Comparison of ENCODE assay signal across 8 cellular contexts in the genomic region with DNA sequence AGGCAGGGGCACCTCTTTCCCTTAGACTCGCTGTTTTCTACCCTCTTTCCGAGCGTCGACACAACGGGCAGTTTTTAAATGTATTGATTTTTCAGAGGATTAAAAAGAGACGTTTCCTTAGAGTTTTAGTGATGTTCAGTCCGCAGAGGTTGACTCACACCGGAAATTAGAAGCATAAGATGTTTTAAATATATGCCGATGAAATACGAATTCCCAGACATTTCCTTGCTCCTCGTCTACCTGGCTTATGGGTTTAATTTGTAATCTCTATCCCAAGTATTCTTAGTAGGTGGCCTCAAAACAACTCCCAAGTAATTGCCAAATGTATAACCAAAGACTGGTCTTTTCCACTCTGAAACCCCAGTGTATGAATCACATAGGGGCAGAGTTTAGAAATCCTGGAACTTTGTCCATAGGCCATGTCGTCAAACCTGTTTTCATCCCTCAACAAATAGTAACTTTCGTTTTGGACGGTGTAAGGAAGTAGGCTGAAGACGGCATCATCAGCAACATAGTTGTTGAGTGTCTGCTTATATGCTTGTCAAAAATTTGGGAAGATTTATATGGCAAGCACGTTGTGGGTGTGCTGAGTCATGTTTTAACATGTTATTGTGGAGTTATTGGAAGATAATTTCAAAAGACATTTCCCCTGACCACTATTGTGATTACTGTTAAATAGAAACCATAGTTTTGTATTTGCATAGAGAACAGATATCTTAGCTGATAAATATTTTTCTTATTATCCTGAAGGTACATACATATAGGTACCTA. TPM values are rescaled to one million over a fixed set of nuclear protein-coding genes. Genes with fewer than 3 reads are reported as not detected.
A peak's percentile ranks its signal among the peaks of the same experiment; 100 is the strongest.
DNase-seq lines count a peak whose midpoint lies in the region; ATAC-seq, FAIRE-seq and TF ChIP-seq lines count a peak whose summit lies in the region.

No MANE protein-coding gene starts in this region.

- H3K79me2 ChIP-seq in OCI-LY3 (ENCODE audit: low read length) = peaks cover 65% of the 10 kb centered on the region

- peaks cover 25% of the 10 kb centered on the region for H3K4me1 ChIP-seq in OCI-LY3 (ENCODE audit: low read length)

- H3K9me3 ChIP-seq in OCI-LY3 (ENCODE audit: insufficient read depth, low read length) = no peaks in the 10 kb centered on the region

- peaks cover 53% of the 10 kb centered on the region for H3K4me1 Mint-ChIP-seq in stimulated activated effector memory CD8-positive, alpha-beta T cell treated with anti-CD3 and anti-CD28 coated beads, Interleukin-12 subunit alpha, Interleukin-12 subunit beta, amount 100 ng/mL, for 72 hours

- peak; percentile 70 for FAIRE-seq in islet of Langerhans (lab: Jason Lieb, UNC)

- peak; percentile 4 for ATAC-seq in HG02852 (IDR thresholded peaks at IDR 0.05; ENCODE audit: unreplicated experiment)
- ATAC-seq in stimulated activated effector memory CD8-positive, alpha-beta T cell treated with anti-CD3 and anti-CD28 coated beads, Interleukin-12 subunit alpha, Interleukin-12 subunit beta, amount 100 ng/mL, for 72 hours = peak; percentile 22
- no peak for ATAC-seq in HG02973 (IDR thresholded peaks at IDR 0.05; ENCODE audit: unreplicated experiment)

- peak overlapping the region; percentile 58 for H3K27ac ChIP-seq in OCI-LY3 (ENCODE audit: low read length)

- H3K4me3 Mint-ChIP-seq in stimulated activated effector memory CD8-positive, alpha-beta T cell treated with anti-CD3 and anti-CD28 coated beads, Interleukin-12 subunit alpha, Interleukin-12 subunit beta, amount 100 ng/mL, for 72 hours = peak overlapping the region; percentile 88

- H4K20me1 ChIP-seq in OCI-LY3 (ENCODE audit: insufficient read depth, low read length) = peaks cover 4% of the 10 kb centered on the region

- peak overlapping the region; percentile 83; the same call in 1 of the 2 replicates for H2AFZ ChIP-seq in OCI-LY3 (ENCODE audit: low read depth, low read length)

- H3K27ac Mint-ChIP-seq in stimulated activated effector memory CD8-positive, alpha-beta T cell treated with anti-CD3 and anti-CD28 coated beads, Interleukin-12 subunit alpha, Interleukin-12 subunit beta, amount 100 ng/mL, for 72 hours = peak overlapping the region; percentile 96

- H3K9me3 Mint-ChIP-seq in stimulated activated effector memory CD8-positive, alpha-beta T cell treated with anti-CD3 and anti-CD28 coated beads, Interleukin-12 subunit alpha, Interleukin-12 subunit beta, amount 100 ng/mL, for 72 hours = no peaks in the 10 kb centered on the region

- H3K36me3 Mint-ChIP-seq in stimulated activated effector memory CD8-positive, alpha-beta T cell treated with anti-CD3 and anti-CD28 coated beads, Interleukin-12 subunit alpha, Interleukin-12 subunit beta, amount 100 ng/mL, for 72 hours = peaks cover 59% of the 10 kb centered on the region

- H3K9ac ChIP-seq in OCI-LY3 (ENCODE audit: low read length) = peak overlapping the region; percentile 75

- DNase-seq in Daoy (ENCODE audit: low read depth) (peak; percentile 72), cardiac fibroblast (ENCODE audit: low read depth in 2 of 2) (peak; percentile 85 to 94), middle frontal gyrus (ENCODE audit: extremely low spot score, low spot score) (no peak)
- no peak for DNase-seq in stimulated activated effector memory CD8-positive, alpha-beta T cell treated with anti-CD3 and anti-CD28 coated beads, Interleukin-12 subunit alpha, Interleukin-12 subunit beta, amount 100 ng/mL, for 72 hours (ENCODE audit: low spot score in 2 of 2)

- no peaks in the 10 kb centered on the region for H3K27me3 ChIP-seq in OCI-LY3 (ENCODE audit: low read depth, low read length)

- peak overlapping the region; percentile 95 for H3K4me2 ChIP-seq in OCI-LY3 (ENCODE audit: low read length)

- TF ChIP-seq CTCF in OCI-LY3 (IDR thresholded peaks at IDR 0.05; ENCODE audit: low read depth, low read length) = no peak
- TF ChIP-seq CTCF in cardiac fibroblast (IDR thresholded peaks at IDR 0.05; ENCODE audit: low read depth, low read length) = no peak

- peaks cover 20% of the 10 kb centered on the region for H3K36me3 ChIP-seq in OCI-LY3 (replicated peaks; ENCODE audit: low read depth, low read length)

- peak overlapping the region; percentile 88 for H3K4me3 ChIP-seq in OCI-LY3 (ENCODE audit: low read length)
- H3K4me3 ChIP-seq in cardiac fibroblast (replicated peaks in 1 of 2; ENCODE audit: low read depth in 2 of 2, low read length in 2 of 2) = peak overlapping the region; percentile 93 to 94

RNA-seq across cellular contexts. Expression of a gene that starts 0.8 kb away (rescaled TPM):
- total RNA-seq in Daoy (2014; rRNA removed; shearing (Covaris generic)) = 48.3 and 50.1 TPM in 2 replicates

RNA-seq across cellular contexts. Expression of a gene that starts 48.6 kb away (rescaled TPM):
- 90.7 and 96.7 TPM in 2 replicates for total RNA-seq in Daoy (2014; rRNA removed; shearing (Covaris generic))

Comparison
In these comparisons a context has a peak if more than half of its experiments do, and no peak if none do; other contexts are left out.
1. DNase-seq: peak in Daoy (single experiment) and cardiac fibroblast (2 of 2); none in stimulated activated effector memory CD8-positive, alpha-beta T cell treated with anti-CD3 and anti-CD28 coated beads, Interleukin-12 subunit alpha, Interleukin-12 subunit beta, amount 100 ng/mL, for 72 hours (0 of 2) and middle frontal gyrus (single experiment).